Comparison of ENCODE assay signal across 5 cellular contexts in genomic region chr15:28719626-28720025, GRCh38. TPM values are rescaled to one million over a fixed set of nuclear protein-coding genes. Genes with fewer than 3 reads are reported as not detected.
"Had no signal": no experiment of that assay in that cellular context is flagged by ENCODE, and none has a peak within 500 bp of the region (broad histone marks: within the 10 kb centered on the region; RNA-seq: fewer than 3 reads in every experiment).

No MANE protein-coding gene starts in this region.

RNA-seq across cellular contexts. Expression of gene GOLGA8M, which starts 7.4 kb away (rescaled TPM):
- total RNA-seq: GM23248, GM23338, H1, H7, H9 had no signal
